1 cellular context compared by ENCODE assay signal in genomic region chr11:66070604-66071325, GRCh38.
TF ChIP-seq lines count a peak whose summit lies in the region.

No MANE protein-coding gene starts in this region.

TF ChIP-seq in H1, 55 proteins besides CTCF, POLR2A, EP300 and RAD21:
- peak; percentile 16; the same call in 1 of the 2 replicates for TF ChIP-seq PHF8 (conservative IDR thresholded peaks at IDR 0.05; ENCODE audit: low read depth, low read length)
- TF ChIP-seq BACH1 (IDR thresholded peaks at IDR 0.05; ENCODE audit: low read length): no peak
- TF ChIP-seq ASH2L (IDR thresholded peaks at IDR 0.05; ENCODE audit: low read length): peak; percentile 21
- peak; percentile 87 for TF ChIP-seq KDM4A (IDR thresholded peaks at IDR 0.05; ENCODE audit: low read depth, low read length, severe bottlenecking)
TF ChIP-seq in H1: peak in this region for 3.
